Comparison of ENCODE assay signal across 10 cellular contexts in the genomic region with DNA sequence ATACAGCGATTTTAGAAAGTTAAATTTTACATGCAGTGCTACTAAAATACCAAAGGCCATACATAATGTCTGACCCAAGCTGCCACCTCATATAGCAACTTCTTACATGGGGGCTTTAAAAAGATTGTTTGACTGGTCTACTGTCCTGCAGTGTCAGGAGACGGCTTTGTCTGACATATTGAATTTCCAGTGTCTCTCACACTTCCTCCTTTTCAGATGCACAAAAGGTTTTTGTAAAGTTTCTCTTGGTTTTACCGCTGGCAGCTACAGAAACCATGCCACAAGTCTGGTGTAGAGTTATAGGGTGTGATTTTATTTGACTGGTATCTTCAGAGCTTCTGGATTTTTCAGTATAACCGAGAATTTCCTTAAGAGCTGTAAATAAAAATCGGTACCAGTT. TPM values are rescaled to one million over a fixed set of nuclear protein-coding genes. Genes with fewer than 3 reads are reported as not detected.
DNase-seq lines count a peak whose midpoint lies in the region; TF ChIP-seq lines count a peak whose summit lies in the region.
"Had no signal": no experiment of that assay in that cellular context is flagged by ENCODE, and none has a peak within 500 bp of the region (broad histone marks: within the 10 kb centered on the region; RNA-seq: fewer than 3 reads in every experiment).

No MANE protein-coding gene starts in this region.

- H3K79me2 ChIP-seq in MM.1S (ENCODE audit: low read length) = peaks cover 15% of the 10 kb centered on the region

- H3K36me3 Mint-ChIP-seq in neural crest cell (ENCODE audit: low read depth) = peaks cover 5% of the 10 kb centered on the region

- H3K4me3 ChIP-seq in MM.1S (ENCODE audit: low read length) (peak overlapping the region; percentile 68), choroid plexus epithelial cell (ENCODE audit: low read depth, low read length) (peak overlapping the region; percentile 62)

- peak overlapping the region; percentile 94 for H3K4me2 ChIP-seq in MM.1S (ENCODE audit: low read depth, low read length)

- TF ChIP-seq CTCF in C4-2B (conservative IDR thresholded peaks at IDR 0.05) = no peak
- TF ChIP-seq CTCF in MM.1S (IDR thresholded peaks at IDR 0.05; ENCODE audit: low read length) = no peak
- no peak for TF ChIP-seq CTCF in choroid plexus epithelial cell (conservative IDR thresholded peaks at IDR 0.05; ENCODE audit: low read depth, low read length)
- no peak for TF ChIP-seq CTCF in neural crest cell (conservative IDR thresholded peaks at IDR 0.05)
- no peak for TF ChIP-seq CTCF in GM10248 (IDR thresholded peaks at IDR 0.05; ENCODE audit: control extremely low read depth, extremely low read depth, low read depth, missing control alignments)

- H3K27me3 ChIP-seq in MM.1S (replicated peaks; ENCODE audit: insufficient read depth, low read length) = no peaks in the 10 kb centered on the region

- H3K9me3 ChIP-seq in MM.1S (replicated peaks; ENCODE audit: insufficient read depth, low read length) = no peaks in the 10 kb centered on the region

- peak overlapping the region; percentile 36; the same call in 1 of the 2 replicates for H3K9ac ChIP-seq in MM.1S (ENCODE audit: low read length)

- CTCF ChIA-PET in GM10248 (lab: Yijun Ruan, JAX) = interaction anchor here (1.0 to 1.6 kb wide), 6 partner anchors 13 to 125 kb away, joined by 3 to 6 read pairs (median 4); no protein-coding TSS in a partner anchor

- H3K36me3 ChIP-seq in MM.1S (replicated peaks; ENCODE audit: insufficient read depth, low read length) = no peaks in the 10 kb centered on the region

- H3K27ac ChIP-seq in C4-2B = 0 out of 2 replicates have a peak overlapping the region, but pooled peaks have one; percentile 79
- H3K27ac ChIP-seq in MM.1S (ENCODE audit: low read length) = no peak overlapping the region

- H3K27me3 Mint-ChIP-seq in neural crest cell (ENCODE audit: low read depth) = no peaks in the 10 kb centered on the region

- H3K4me1 Mint-ChIP-seq in neural crest cell = peaks cover 54% of the 10 kb centered on the region

- peak overlapping the region; percentile 59 for H3K27ac Mint-ChIP-seq in neural crest cell (ENCODE audit: unreplicated experiment)

- H3K4me1 ChIP-seq in MM.1S (ENCODE audit: low read length) = peaks cover 9% of the 10 kb centered on the region; the same call in 1 of the 2 replicates

- H4K20me1 ChIP-seq in MM.1S (ENCODE audit: insufficient read depth, low read length) = no peaks in the 10 kb centered on the region

- POLR2A ChIA-PET in GM10248 (lab: Yijun Ruan, JAX) = no interaction called here

- H3F3A ChIP-seq in MM.1S (ENCODE audit: insufficient read depth, low read length) = peaks cover 5% of the 10 kb centered on the region; the same call in 1 of the 2 replicates

- peak overlapping the region; percentile 82 for H2AFZ ChIP-seq in MM.1S (ENCODE audit: low read length)

- H3K9me2 ChIP-seq in MM.1S (replicated peaks; ENCODE audit: insufficient read depth, low read length) = no peaks in the 10 kb centered on the region

- no peaks in the 10 kb centered on the region for H3K9me3 Mint-ChIP-seq in neural crest cell

- DNase-seq in MM.1S (no peak), choroid plexus epithelial cell (ENCODE audit: low read depth) (no peak), neural crest cell (ENCODE audit: low read depth, low spot score) (no peak), cortex of kidney (lab: John Stamatoyannopoulos, UW) (no peak), GM10248 (ENCODE audit: extremely low spot score) (no peak), superior temporal gyrus (ENCODE audit: extremely low spot score) (no peak)
- DNase-seq in stimulated activated naive CD4-positive, alpha-beta T cell treated with Interleukin-2 at 50 U/mL for 16 hours (lab: John Stamatoyannopoulos, UW) = no peak
- DNase-seq: central memory CD4-positive, alpha-beta T cell; NCI-H2081 treated with DMSO at 0.1 percent for 48 hours had no signal

- H3K4me3 Mint-ChIP-seq in neural crest cell = peak overlapping the region; percentile 85

RNA-seq across cellular contexts. Expression of a gene that starts 1.1 kb away (rescaled TPM):
- 48.6 and 51.8 TPM in 2 replicates for total RNA-seq in neural crest cell
